Comparison of ENCODE assay signal across 8 cellular contexts in the genomic region with DNA sequence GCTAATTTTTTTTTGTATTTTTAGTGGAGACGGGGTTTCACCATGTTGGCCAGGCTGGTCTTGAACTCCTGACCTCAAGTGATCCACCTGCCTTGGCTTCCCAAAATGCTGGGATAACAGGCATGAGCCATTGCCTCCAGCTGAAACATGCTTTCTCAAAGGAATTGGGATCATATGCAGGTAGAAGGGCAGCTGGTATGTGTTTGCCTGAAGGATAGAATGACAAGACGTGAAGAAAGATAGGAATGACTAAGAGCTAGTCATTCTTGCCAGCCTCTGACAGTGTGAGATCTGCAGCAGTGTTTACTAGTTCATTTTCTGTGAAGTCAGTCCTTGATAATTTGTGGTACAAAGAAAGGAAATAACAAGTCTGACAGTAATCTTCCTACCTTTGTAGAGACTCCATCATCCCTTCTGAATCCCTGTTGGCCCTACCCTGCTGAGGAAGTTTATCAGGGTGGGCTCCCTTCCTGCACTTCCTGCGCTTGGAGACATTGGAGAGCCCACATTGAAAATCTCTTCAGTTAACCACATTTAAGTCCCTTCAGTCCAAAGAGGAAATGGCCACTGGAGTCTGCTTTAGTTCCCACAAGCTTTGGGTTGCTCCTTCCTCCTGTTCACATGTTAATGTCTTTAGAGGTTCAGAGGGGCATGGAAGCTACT. TPM values are rescaled to one million over a fixed set of nuclear protein-coding genes. Genes with fewer than 3 reads are reported as not detected.
A peak's percentile ranks its signal among the peaks of the same experiment; 100 is the strongest.
DNase-seq lines count a peak whose midpoint lies in the region; ATAC-seq, FAIRE-seq and TF ChIP-seq lines count a peak whose summit lies in the region.

No MANE protein-coding gene starts in this region.

- DNase-seq in GM19239 (ENCODE audit: insufficient read length, low spot score), result no peak
- peak; percentile 66 for DNase-seq in OCI-M1 (lab: John Stamatoyannopoulos, UW)
- peak; percentile 99 for DNase-seq in bronchial epithelial cell (ENCODE audit: low read depth)
- no peak for DNase-seq in NCI-H748 treated with DMSO at 0.1 percent for 48 hours (lab: John Stamatoyannopoulos, UW)
- no peak for DNase-seq in GM19238 (ENCODE audit: insufficient read length, low spot score)

- H3K9me3 ChIP-seq in mucosa of rectum (ENCODE audit: control insufficient read depth in 2 of 2, low read length in 2 of 2), result no peaks in the 10 kb centered on the region

- no peak overlapping the region for H3K4me3 ChIP-seq in bronchial epithelial cell (ENCODE audit: low read depth, low read length)
- H3K4me3 ChIP-seq in mucosa of rectum (ENCODE audit: low read length in 2 of 2), result peak overlapping the region in 1 of 2 donors; percentile 8

- peak overlapping the region in 1 of 2 donors; percentile 6 for H3K9ac ChIP-seq in mucosa of rectum (ENCODE audit: low read depth in 1 of 2, low read length in 2 of 2)

- H3K36me3 ChIP-seq in bronchial epithelial cell (ENCODE audit: control insufficient read depth, insufficient read depth, low read length), result peaks cover 3% of the 10 kb centered on the region
- H3K36me3 ChIP-seq in mucosa of rectum (ENCODE audit: control insufficient read depth in 2 of 2, insufficient read depth in 2 of 2, low read length in 2 of 2), result peaks cover 18 to 25% of the 10 kb centered on the region in 2 donors

- H3K27me3 ChIP-seq in bronchial epithelial cell (ENCODE audit: control insufficient read depth, insufficient read depth, low read length), result no peaks in the 10 kb centered on the region
- H3K27me3 ChIP-seq in mucosa of rectum (ENCODE audit: control insufficient read depth in 2 of 2, insufficient read depth in 2 of 2, low read length in 2 of 2), result no peaks in the 10 kb centered on the region

- ATAC-seq in HG03571 (IDR thresholded peaks at IDR 0.05; ENCODE audit: unreplicated experiment) (no peak), HG02970 (IDR thresholded peaks at IDR 0.05; ENCODE audit: low FRiP score, unreplicated experiment) (no peak)

- FAIRE-seq in GM19239 (lab: Jason Lieb, UNC), result peak; percentile 78
- peak; percentile 47 for FAIRE-seq in bronchial epithelial cell (lab: Jason Lieb, UNC)

- H3K27ac ChIP-seq in mucosa of rectum (ENCODE audit: low read depth in 2 of 2, low read length in 2 of 2), result peak overlapping the region; percentile 48 to 56

- no peak for TF ChIP-seq CTCF in bronchial epithelial cell (IDR thresholded peaks at IDR 0.05; ENCODE audit: insufficient read depth, low read length, severe bottlenecking)

- H3K4me1 ChIP-seq in mucosa of rectum (ENCODE audit: control insufficient read depth in 2 of 2, insufficient read depth in 2 of 2, low read length in 2 of 2), result peaks cover 28 to 42% of the 10 kb centered on the region in 2 donors

RNA-seq across cellular contexts. Expression of a gene that starts 14.7 kb away (rescaled TPM):
- total RNA-seq in bronchial epithelial cell, result 77.1 and 100 TPM in 2 replicates

RNA-seq across cellular contexts. Expression of a gene that starts 52.3 kb away (rescaled TPM):
- total RNA-seq in bronchial epithelial cell, result 2.6 and 5.1 TPM in 2 replicates

RNA-seq across cellular contexts. Expression of a gene that starts 58.9 kb away (rescaled TPM):
- total RNA-seq in bronchial epithelial cell, result 38.7 and 72.1 TPM in 2 replicates

RNA-seq across cellular contexts. Expression of a gene that starts 59.2 kb away (rescaled TPM):
- 8.4 and 13.2 TPM in 2 replicates for total RNA-seq in bronchial epithelial cell

Comparison
In these comparisons a context has a peak if more than half of its experiments do, and no peak if none do; other contexts are left out.
1. DNase-seq: peak in OCI-M1 (single experiment) and bronchial epithelial cell (single experiment); none in GM19239 (single experiment), NCI-H748 treated with DMSO at 0.1 percent for 48 hours (single experiment) and GM19238 (single experiment).